1 cellular context compared by ENCODE assay signal in the genomic region with DNA sequence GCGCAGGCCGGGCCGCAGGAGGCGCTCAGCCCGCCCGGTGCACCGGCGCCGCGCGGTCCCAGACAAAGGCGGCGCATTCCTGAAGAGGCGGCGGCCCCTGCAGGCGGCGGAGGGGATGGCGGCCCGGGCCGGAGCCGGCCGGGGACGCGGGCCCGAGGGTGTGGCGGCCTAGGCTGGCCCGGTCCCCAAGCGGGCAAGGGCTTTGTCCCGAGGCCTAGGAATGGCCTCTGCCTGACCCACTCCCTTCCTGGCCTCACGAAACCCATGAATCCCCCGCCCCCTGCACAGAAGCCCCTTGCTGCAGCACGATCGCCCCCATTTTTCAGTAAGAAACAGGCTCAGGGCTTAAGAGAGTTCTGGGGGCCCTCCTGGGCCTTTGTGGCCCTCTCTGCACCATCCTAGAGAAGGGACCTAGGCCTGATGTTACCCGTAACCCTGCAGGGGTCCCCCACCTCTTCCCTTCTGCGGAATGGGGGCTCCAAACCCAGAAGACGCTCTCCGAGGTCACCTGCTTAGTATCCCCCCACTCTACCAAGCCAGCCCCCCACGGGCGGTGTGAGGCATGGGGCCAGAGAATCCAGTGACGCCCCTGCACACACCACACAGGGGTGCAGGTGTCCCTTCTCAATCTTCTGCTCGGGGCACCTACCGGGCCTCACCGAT.
TF ChIP-seq lines count a peak whose summit lies in the region.

No MANE protein-coding gene starts in this region.

TF ChIP-seq in K562, 482 proteins besides CTCF, POLR2A, EP300 and RAD21 (continued from another document and continues in another):
- TF ChIP-seq ZNF76 (CRISPR knock-in tag; IDR thresholded peaks at IDR 0.05; ENCODE audit: borderline replicate concordance) (no peak), SMARCE1 (IDR thresholded peaks at IDR 0.05) (no peak), SAFB (IDR thresholded peaks at IDR 0.05; ENCODE audit: borderline replicate concordance, low read depth, low read length) (no peak), SMAD1 (IDR thresholded peaks at IDR 0.05; ENCODE audit: low read depth, low read length, partially characterized antibody) (peak; percentile 22), ATF1 (CRISPR knock-in tag; IDR thresholded peaks at IDR 0.05) (no peak), ATF1 (tag; IDR thresholded peaks at IDR 0.05) (no peak), NFE2 (IDR thresholded peaks at IDR 0.05; ENCODE audit: low read depth) (no peak), ZNF79 (CRISPR knock-in tag; IDR thresholded peaks at IDR 0.05; ENCODE audit: low read depth) (no peak), SRSF1 (IDR thresholded peaks at IDR 0.05; ENCODE audit: low read depth, low read length) (no peak), FOXA3 (CRISPR knock-in tag; conservative IDR thresholded peaks at IDR 0.05 in 1 of 2, IDR thresholded peaks at IDR 0.05 in 1 of 2) (0 out of 4 replicates have a peak, but pooled peaks of 1 of the 2 experiments have one; percentile 47), HEY1 (CRISPR knock-in tag; IDR thresholded peaks at IDR 0.05; ENCODE audit: borderline replicate concordance) (no peak), RFX7 (CRISPR knock-in tag; IDR thresholded peaks at IDR 0.05) (no peak), STAG1 (CRISPR knock-in tag; IDR thresholded peaks at IDR 0.05; ENCODE audit: borderline replicate concordance) (peak; percentile 86), HIVEP1 (CRISPR knock-in tag; IDR thresholded peaks at IDR 0.05) (no peak; the same call in 1 of the 2 replicates), MTA1 (IDR thresholded peaks at IDR 0.05; ENCODE audit: borderline replicate concordance) (no peak), ARID1B (IDR thresholded peaks at IDR 0.05) (no peak), HMG20B (CRISPR knock-in tag; IDR thresholded peaks at IDR 0.05) (no peak), CBFB (CRISPR knock-in tag; IDR thresholded peaks at IDR 0.05) (no peak), BCOR (IDR thresholded peaks at IDR 0.05) (no peak), ESRRA (IDR thresholded peaks at IDR 0.05; ENCODE audit: borderline replicate concordance, low read depth) (no peak), MBD2 (IDR thresholded peaks at IDR 0.05; ENCODE audit: borderline replicate concordance, low read depth) (no peak; the same call in 1 of the 2 replicates), EZH2 (IDR thresholded peaks at IDR 0.05; ENCODE audit: borderline replicate concordance, low read depth, low read length) (no peak), KAT2B (IDR thresholded peaks at IDR 0.05; ENCODE audit: low read depth, low read length) (no peak), ZNF175 (CRISPR knock-in tag; IDR thresholded peaks at IDR 0.05; ENCODE audit: low read depth) (no peak), ZNF778 (CRISPR knock-in tag; IDR thresholded peaks at IDR 0.05) (no peak), KDM5B (IDR thresholded peaks at IDR 0.05; ENCODE audit: insufficient replicate concordance, low read depth, low read length) (peak; percentile 54), ZNF589 (CRISPR knock-in tag; IDR thresholded peaks at IDR 0.05; ENCODE audit: low read depth) (no peak), ZNF174 (CRISPR knock-in tag; IDR thresholded peaks at IDR 0.05) (no peak), BCL6 (CRISPR knock-in tag; IDR thresholded peaks at IDR 0.05) (no peak), IRF2 (CRISPR knock-in tag; IDR thresholded peaks at IDR 0.05) (no peak)
- TF ChIP-seq, protein P1, sequence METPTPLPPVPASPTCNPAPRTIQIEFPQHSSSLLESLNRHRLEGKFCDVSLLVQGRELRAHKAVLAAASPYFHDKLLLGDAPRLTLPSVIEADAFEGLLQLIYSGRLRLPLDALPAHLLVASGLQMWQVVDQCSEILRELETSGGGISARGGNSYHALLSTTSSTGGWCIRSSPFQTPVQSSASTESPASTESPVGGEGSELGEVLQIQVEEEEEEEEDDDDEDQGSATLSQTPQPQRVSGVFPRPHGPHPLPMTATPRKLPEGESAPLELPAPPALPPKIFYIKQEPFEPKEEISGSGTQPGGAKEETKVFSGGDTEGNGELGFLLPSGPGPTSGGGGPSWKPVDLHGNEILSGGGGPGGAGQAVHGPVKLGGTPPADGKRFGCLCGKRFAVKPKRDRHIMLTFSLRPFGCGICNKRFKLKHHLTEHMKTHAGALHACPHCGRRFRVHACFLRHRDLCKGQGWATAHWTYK (CRISPR knock-in tag; IDR thresholded peaks at IDR 0.05), result peak; percentile 68
- TF ChIP-seq, protein P2, sequence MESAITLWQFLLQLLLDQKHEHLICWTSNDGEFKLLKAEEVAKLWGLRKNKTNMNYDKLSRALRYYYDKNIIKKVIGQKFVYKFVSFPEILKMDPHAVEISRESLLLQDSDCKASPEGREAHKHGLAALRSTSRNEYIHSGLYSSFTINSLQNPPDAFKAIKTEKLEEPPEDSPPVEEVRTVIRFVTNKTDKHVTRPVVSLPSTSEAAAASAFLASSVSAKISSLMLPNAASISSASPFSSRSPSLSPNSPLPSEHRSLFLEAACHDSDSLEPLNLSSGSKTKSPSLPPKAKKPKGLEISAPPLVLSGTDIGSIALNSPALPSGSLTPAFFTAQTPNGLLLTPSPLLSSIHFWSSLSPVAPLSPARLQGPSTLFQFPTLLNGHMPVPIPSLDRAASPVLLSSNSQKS (CRISPR knock-in tag; IDR thresholded peaks at IDR 0.05), result no peak
- TF ChIP-seq, protein P3, sequence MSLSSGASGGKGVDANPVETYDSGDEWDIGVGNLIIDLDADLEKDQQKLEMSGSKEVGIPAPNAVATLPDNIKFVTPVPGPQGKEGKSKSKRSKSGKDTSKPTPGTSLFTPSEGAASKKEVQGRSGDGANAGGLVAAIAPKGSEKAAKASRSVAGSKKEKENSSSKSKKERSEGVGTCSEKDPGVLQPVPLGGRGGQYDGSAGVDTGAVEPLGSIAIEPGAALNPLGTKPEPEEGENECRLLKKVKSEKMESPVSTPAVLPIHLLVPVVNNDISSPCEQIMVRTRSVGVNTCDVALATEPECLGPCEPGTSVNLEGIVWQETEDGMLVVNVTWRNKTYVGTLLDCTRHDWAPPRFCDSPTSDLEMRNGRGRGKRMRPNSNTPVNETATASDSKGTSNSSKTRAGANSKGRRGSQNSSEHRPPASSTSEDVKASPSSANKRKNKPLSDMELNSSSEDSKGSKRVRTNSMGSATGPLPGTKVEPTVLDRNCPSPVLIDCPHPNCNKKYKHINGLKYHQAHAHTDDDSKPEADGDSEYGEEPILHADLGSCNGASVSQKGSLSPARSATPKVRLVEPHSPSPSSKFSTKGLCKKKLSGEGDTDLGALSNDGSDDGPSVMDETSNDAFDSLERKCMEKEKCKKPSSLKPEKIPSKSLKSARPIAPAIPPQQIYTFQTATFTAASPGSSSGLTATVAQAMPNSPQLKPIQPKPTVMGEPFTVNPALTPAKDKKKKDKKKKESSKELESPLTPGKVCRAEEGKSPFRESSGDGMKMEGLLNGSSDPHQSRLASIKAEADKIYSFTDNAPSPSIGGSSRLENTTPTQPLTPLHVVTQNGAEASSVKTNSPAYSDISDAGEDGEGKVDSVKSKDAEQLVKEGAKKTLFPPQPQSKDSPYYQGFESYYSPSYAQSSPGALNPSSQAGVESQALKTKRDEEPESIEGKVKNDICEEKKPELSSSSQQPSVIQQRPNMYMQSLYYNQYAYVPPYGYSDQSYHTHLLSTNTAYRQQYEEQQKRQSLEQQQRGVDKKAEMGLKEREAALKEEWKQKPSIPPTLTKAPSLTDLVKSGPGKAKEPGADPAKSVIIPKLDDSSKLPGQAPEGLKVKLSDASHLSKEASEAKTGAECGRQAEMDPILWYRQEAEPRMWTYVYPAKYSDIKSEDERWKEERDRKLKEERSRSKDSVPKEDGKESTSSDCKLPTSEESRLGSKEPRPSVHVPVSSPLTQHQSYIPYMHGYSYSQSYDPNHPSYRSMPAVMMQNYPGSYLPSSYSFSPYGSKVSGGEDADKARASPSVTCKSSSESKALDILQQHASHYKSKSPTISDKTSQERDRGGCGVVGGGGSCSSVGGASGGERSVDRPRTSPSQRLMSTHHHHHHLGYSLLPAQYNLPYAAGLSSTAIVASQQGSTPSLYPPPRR (CRISPR knock-in tag; IDR thresholded peaks at IDR 0.05; ENCODE audit: borderline replicate concordance), result no peak
- TF ChIP-seq, protein P4, sequence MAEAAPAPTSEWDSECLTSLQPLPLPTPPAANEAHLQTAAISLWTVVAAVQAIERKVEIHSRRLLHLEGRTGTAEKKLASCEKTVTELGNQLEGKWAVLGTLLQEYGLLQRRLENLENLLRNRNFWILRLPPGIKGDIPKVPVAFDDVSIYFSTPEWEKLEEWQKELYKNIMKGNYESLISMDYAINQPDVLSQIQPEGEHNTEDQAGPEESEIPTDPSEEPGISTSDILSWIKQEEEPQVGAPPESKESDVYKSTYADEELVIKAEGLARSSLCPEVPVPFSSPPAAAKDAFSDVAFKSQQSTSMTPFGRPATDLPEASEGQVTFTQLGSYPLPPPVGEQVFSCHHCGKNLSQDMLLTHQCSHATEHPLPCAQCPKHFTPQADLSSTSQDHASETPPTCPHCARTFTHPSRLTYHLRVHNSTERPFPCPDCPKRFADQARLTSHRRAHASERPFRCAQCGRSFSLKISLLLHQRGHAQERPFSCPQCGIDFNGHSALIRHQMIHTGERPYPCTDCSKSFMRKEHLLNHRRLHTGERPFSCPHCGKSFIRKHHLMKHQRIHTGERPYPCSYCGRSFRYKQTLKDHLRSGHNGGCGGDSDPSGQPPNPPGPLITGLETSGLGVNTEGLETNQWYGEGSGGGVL (CRISPR knock-in tag; IDR thresholded peaks at IDR 0.05), result no peak
- TF ChIP-seq, protein P5, sequence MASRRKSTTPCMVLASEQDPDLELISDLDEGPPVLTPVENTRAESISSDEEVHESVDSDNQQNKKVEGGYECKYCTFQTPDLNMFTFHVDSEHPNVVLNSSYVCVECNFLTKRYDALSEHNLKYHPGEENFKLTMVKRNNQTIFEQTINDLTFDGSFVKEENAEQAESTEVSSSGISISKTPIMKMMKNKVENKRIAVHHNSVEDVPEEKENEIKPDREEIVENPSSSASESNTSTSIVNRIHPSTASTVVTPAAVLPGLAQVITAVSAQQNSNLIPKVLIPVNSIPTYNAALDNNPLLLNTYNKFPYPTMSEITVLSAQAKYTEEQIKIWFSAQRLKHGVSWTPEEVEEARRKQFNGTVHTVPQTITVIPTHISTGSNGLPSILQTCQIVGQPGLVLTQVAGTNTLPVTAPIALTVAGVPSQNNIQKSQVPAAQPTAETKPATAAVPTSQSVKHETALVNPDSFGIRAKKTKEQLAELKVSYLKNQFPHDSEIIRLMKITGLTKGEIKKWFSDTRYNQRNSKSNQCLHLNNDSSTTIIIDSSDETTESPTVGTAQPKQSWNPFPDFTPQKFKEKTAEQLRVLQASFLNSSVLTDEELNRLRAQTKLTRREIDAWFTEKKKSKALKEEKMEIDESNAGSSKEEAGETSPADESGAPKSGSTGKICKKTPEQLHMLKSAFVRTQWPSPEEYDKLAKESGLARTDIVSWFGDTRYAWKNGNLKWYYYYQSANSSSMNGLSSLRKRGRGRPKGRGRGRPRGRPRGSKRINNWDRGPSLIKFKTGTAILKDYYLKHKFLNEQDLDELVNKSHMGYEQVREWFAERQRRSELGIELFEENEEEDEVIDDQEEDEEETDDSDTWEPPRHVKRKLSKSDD (conservative IDR thresholded peaks at IDR 0.05; ENCODE audit: low read length), result 0 out of 2 replicates have a peak, but pooled peaks have one; percentile 67
- TF ChIP-seq, protein P6, sequence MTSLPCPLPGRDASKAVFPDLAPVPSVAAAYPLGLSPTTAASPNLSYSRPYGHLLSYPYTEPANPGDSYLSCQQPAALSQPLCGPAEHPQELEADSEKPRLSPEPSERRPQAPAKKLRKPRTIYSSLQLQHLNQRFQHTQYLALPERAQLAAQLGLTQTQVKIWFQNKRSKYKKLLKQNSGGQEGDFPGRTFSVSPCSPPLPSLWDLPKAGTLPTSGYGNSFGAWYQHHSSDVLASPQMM (CRISPR knock-in tag; IDR thresholded peaks at IDR 0.05), result no peak
- TF ChIP-seq, protein P7, sequence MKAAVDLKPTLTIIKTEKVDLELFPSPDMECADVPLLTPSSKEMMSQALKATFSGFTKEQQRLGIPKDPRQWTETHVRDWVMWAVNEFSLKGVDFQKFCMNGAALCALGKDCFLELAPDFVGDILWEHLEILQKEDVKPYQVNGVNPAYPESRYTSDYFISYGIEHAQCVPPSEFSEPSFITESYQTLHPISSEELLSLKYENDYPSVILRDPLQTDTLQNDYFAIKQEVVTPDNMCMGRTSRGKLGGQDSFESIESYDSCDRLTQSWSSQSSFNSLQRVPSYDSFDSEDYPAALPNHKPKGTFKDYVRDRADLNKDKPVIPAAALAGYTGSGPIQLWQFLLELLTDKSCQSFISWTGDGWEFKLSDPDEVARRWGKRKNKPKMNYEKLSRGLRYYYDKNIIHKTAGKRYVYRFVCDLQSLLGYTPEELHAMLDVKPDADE (conservative IDR thresholded peaks at IDR 0.05; ENCODE audit: control insufficient read depth, low read depth, low read length), result peak; percentile 64; the same call in 1 of the 2 replicates
- TF ChIP-seq, protein P8, sequence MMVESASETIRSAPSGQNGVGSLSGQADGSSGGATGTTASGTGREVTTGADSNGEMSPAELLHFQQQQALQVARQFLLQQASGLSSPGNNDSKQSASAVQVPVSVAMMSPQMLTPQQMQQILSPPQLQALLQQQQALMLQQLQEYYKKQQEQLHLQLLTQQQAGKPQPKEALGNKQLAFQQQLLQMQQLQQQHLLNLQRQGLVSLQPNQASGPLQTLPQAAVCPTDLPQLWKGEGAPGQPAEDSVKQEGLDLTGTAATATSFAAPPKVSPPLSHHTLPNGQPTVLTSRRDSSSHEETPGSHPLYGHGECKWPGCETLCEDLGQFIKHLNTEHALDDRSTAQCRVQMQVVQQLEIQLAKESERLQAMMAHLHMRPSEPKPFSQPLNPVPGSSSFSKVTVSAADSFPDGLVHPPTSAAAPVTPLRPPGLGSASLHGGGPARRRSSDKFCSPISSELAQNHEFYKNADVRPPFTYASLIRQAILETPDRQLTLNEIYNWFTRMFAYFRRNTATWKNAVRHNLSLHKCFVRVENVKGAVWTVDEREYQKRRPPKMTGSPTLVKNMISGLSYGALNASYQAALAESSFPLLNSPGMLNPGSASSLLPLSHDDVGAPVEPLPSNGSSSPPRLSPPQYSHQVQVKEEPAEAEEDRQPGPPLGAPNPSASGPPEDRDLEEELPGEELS (CRISPR knock-in tag; IDR thresholded peaks at IDR 0.05; ENCODE audit: borderline replicate concordance), result 0 out of 2 replicates have a peak, but pooled peaks have one; percentile 38
- TF ChIP-seq, protein P9, sequence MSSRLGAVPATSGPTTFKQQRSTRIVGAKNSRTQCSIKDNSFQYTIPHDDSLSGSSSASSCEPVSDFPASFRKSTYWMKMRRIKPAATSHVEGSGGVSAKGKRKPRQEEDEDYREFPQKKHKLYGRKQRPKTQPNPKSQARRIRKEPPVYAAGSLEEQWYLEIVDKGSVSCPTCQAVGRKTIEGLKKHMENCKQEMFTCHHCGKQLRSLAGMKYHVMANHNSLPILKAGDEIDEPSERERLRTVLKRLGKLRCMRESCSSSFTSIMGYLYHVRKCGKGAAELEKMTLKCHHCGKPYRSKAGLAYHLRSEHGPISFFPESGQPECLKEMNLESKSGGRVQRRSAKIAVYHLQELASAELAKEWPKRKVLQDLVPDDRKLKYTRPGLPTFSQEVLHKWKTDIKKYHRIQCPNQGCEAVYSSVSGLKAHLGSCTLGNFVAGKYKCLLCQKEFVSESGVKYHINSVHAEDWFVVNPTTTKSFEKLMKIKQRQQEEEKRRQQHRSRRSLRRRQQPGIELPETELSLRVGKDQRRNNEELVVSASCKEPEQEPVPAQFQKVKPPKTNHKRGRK (tag; IDR thresholded peaks at IDR 0.05), result no peak
